ENCODE assay signal across 20 cellular contexts in the genomic region with DNA sequence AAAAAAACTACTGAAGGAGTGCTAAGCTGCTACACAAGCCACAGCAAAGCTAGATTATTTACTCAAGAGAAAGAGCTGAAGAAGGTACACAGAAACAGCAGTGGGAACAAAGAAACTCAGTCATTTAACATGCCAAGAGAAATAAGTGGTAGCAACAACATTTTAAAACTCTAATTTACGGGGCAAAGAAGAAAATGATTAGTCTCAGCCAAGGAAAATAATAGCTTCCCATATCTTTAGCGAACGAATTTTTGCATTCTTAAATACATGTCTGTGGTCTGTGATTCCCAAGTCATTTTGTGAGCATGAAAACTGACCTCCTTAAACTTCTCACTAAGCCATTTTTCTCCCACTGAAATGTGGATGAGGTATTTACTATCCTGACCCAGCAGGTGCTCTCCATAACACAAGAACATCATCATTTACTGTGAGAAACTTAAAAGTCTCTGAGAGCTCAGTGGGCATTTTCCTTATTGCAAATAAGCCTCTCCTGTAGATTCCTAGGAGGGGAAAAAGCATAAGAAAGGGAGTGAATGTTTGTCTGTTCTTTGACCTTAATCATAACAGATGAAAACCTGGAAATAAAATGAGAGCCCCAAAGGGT.
DNase-seq lines count a peak whose midpoint lies in the region; ATAC-seq and TF ChIP-seq lines count a peak whose summit lies in the region.
"Had no signal": no experiment of that assay in that cellular context is flagged by ENCODE, and none has a peak within 500 bp of the region (broad histone marks: within the 10 kb centered on the region; RNA-seq: fewer than 3 reads in every experiment).

No MANE protein-coding gene starts in this region.

- H3K27ac Mint-ChIP-seq in GM23338, result peak overlapping the region; percentile 59
- H3K27ac Mint-ChIP-seq: CD14-positive monocyte; T-helper 1 cell treated with Interleukin-12 subunit alpha and Interleukin-12 subunit beta and Interleukin-4 antibody, amounts not matched to agents 30 μg/mL and 1 μg/mL, for 36 hours had no signal

- no peaks in the 10 kb centered on the region for H3K36me3 ChIP-seq in GM23338 (ENCODE audit: insufficient read depth)

- no peaks in the 10 kb centered on the region for H3K36me3 Mint-ChIP-seq in GM23338 (ENCODE audit: low read depth)
- H3K36me3 Mint-ChIP-seq: CD14-positive monocyte had no signal

- H3K27ac ChIP-seq in GM23338 (ENCODE audit: low read depth), result no peak overlapping the region

- no peaks in the 10 kb centered on the region for H3K79me2 ChIP-seq in GM23338 (replicated peaks; ENCODE audit: insufficient read depth)

- H3K9me2 ChIP-seq in GM23338 (ENCODE audit: insufficient read depth), result no peaks in the 10 kb centered on the region

- H3K27me3 ChIP-seq in GM23338 (ENCODE audit: insufficient read depth), result no peaks in the 10 kb centered on the region

- DNase-seq in DMS53 treated with DMSO at 0.1 percent for 48 hours (lab: John Stamatoyannopoulos, UW; ENCODE audit: unreplicated experiment), result peak; percentile 2
- peak; percentile 42 for DNase-seq in GM23338 (ENCODE audit: low spot score)
- peak; percentile 34 for DNase-seq in NCI-H2227 (lab: John Stamatoyannopoulos, UW; ENCODE audit: unreplicated experiment)
- peak; percentile 72 for DNase-seq in astrocyte of the hippocampus (ENCODE audit: low read depth, low spot score)
- no peak for DNase-seq in cerebellar nuclear complex (lab: John Stamatoyannopoulos, UW)
- DNase-seq in iPS-NIHi11 (ENCODE audit: low spot score), result no peak
- no peak for DNase-seq in NCI-H82 (lab: John Stamatoyannopoulos, UW)
- no peak for DNase-seq in hippocampal formation (lab: John Stamatoyannopoulos, UW)
- DNase-seq: ACHN, AML-193, DMS153, HCEC 1CT, NCI-H1436 treated with DMSO at 0.1 percent for 48 hours, NCI-H2029 treated with DMSO at 0.1 percent for 48 hours, NCI-H226, NCI-H774, SHP77 had no signal

- H3K9me3 Mint-ChIP-seq in GM23338, result no peaks in the 10 kb centered on the region
- H3K9me3 Mint-ChIP-seq: T-helper 1 cell treated with Interleukin-12 subunit alpha and Interleukin-12 subunit beta and Interleukin-4 antibody, amounts not matched to agents 30 μg/mL and 1 μg/mL, for 36 hours had no signal

- no peak overlapping the region for H2AFZ ChIP-seq in GM23338

- H3K4me2 ChIP-seq in GM23338, result peak overlapping the region; percentile 41

- H3K4me1 Mint-ChIP-seq in GM23338, result peaks cover 40% of the 10 kb centered on the region
- H3K4me1 Mint-ChIP-seq: CD14-positive monocyte had no signal

- no peak overlapping the region for H3K4me3 Mint-ChIP-seq in GM23338
- H3K4me3 Mint-ChIP-seq: CD14-positive monocyte; T-helper 1 cell treated with Interleukin-12 subunit alpha and Interleukin-12 subunit beta and Interleukin-4 antibody, amounts not matched to agents 30 μg/mL and 1 μg/mL, for 36 hours had no signal

- no peak for TF ChIP-seq CTCF in GM23338 (conservative IDR thresholded peaks at IDR 0.05; ENCODE audit: low read depth in 2 of 2)

- H3K4me1 ChIP-seq in GM23338 (ENCODE audit: insufficient read depth), result peaks cover 33% of the 10 kb centered on the region

- H3K27me3 Mint-ChIP-seq in GM23338 (ENCODE audit: insufficient read depth, low read depth, poor library complexity), result no peaks in the 10 kb centered on the region

- H3K4me3 ChIP-seq in GM23338, result no peak overlapping the region
- H3K4me3 ChIP-seq: K562 had no signal

- ATAC-seq in GM23338, result peak; percentile 51; the same call in 2 of the 3 replicates
- ATAC-seq: K562 had no signal

- H3F3A ChIP-seq in GM23338 (replicated peaks; ENCODE audit: low read depth), result no peaks in the 10 kb centered on the region

- H4K20me1 ChIP-seq in GM23338 (replicated peaks; ENCODE audit: insufficient read depth), result no peaks in the 10 kb centered on the region

TF ChIP-seq in GM23338, 12 proteins besides CTCF, POLR2A, EP300 and RAD21 (continues in another document):
- TF ChIP-seq STAT1 (IDR thresholded peaks at IDR 0.05; ENCODE audit: unreplicated experiment) (no peak), EZH2 (IDR thresholded peaks at IDR 0.05; ENCODE audit: low read depth, unreplicated experiment) (no peak), POLR2AphosphoS5 (IDR thresholded peaks at IDR 0.05; ENCODE audit: low read depth) (no peak), ZNF462 (CRISPR knock-in tag; IDR thresholded peaks at IDR 0.05) (no peak), EZH2phosphoT487 (IDR thresholded peaks at IDR 0.05; ENCODE audit: unreplicated experiment) (no peak), JUNB (IDR thresholded peaks at IDR 0.05; ENCODE audit: unreplicated experiment) (no peak), ETS1 (IDR thresholded peaks at IDR 0.05) (no peak), ZNF114 (CRISPR knock-in tag; IDR thresholded peaks at IDR 0.05) (no peak), NANOG (IDR thresholded peaks at IDR 0.05; ENCODE audit: borderline replicate concordance) (no peak; the same call in 1 of the 2 replicates), ZNF331 (CRISPR knock-in tag; IDR thresholded peaks at IDR 0.05; ENCODE audit: low read depth) (no peak)

Comparison
In these comparisons a context has a peak if more than half of its experiments do, and no peak if none do; other contexts are left out.
1. DNase-seq: peak in DMS53 treated with DMSO at 0.1 percent for 48 hours (single experiment), GM23338 (single experiment), NCI-H2227 (single experiment) and astrocyte of the hippocampus (single experiment); none in cerebellar nuclear complex (0 of 2), iPS-NIHi11 (single experiment), NCI-H82 (single experiment) and hippocampal formation (0 of 2).